ENCODE assay signal across 8 cellular contexts in the genomic region with DNA sequence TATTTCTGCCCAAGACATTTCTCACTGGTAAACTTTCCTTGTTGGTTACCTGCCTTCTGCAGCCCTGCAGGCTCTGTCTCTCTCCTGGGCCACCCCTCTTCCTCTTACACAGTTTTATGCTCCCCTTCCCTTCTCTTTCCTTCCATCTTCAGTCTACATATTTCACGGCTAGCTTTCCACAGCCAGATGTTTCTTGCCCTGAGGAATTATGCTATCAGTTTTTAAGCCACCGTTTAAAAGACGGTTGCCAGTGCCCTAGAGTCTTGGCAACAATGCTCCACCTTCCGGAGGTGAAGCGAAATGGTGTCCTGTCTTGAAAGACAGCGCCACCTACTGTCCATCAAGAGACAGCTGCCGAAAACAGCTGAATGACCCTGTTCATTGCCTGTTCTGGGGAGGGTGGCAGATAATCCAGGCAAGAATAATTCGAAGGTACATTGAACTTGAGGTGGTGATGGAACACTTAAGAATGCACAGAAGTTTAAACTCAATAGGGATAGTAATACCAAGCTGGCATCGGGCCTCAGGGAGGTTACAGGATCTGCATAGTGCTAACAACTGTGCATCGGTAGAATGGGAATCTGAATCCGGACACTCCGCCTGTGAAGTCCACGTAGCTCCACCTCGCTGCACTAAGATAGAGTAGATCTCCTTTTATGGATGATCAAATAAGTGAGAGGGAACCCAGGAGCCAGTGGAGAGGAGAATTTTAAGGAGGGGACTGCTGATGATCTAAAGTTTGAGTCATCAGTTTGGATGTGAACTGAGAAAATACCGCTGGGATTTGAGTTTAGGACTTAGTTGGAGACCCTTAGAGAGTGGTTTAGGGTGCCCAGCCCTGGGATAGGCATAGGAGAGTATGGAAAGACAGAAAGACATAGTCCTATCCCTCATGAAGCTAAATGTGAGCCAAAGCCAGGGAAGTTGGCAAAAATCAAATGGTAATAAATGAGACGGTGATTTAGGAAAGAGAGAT. TPM values are rescaled to one million over a fixed set of nuclear protein-coding genes. Genes with fewer than 3 reads are reported as not detected.
DNase-seq lines count a peak whose midpoint lies in the region; ATAC-seq and TF ChIP-seq lines count a peak whose summit lies in the region.

No MANE protein-coding gene starts in this region.

- peak overlapping the region; percentile 60 for H2AFZ ChIP-seq in OCI-LY3 (ENCODE audit: low read depth, low read length)

- DNase-seq in HT-29 (ENCODE audit: low spot score), result peak; percentile 92
- DNase-seq in activated CD8-positive, alpha-beta memory T cell treated with anti-CD3 and anti-CD28 coated beads, Interleukin-2, amount 50 U/mL, for 24 hours (ENCODE audit: extremely low read depth), result peak; percentile 34
- peak; percentile 88 for DNase-seq in epidermal melanocyte (ENCODE audit: insufficient read length, low spot score)
- DNase-seq in mucosa of gallbladder (ENCODE audit: low spot score), result peak; percentile 76
- DNase-seq in stimulated activated CD8-positive, alpha-beta memory T cell treated with anti-CD3 and anti-CD28 coated beads, Interleukin-4, amount 100 ng/mL, for 4 hours (ENCODE audit: low read depth in 2 of 2, low spot score in 1 of 2), result peak; percentile 32 to 35

- peaks cover 15% of the 10 kb centered on the region for H3K4me1 ChIP-seq in OCI-LY3 (ENCODE audit: low read length)

- no peak overlapping the region for H3K27ac ChIP-seq in OCI-LY3 (ENCODE audit: low read length)

- H3K79me2 ChIP-seq in OCI-LY3 (ENCODE audit: low read length), result no peaks in the 10 kb centered on the region

- TF ChIP-seq CTCF in GM12873 (IDR thresholded peaks at IDR 0.05; ENCODE audit: insufficient read depth, low read depth, low read length, missing control alignments) (peak; percentile 99), OCI-LY3 (IDR thresholded peaks at IDR 0.05; ENCODE audit: low read depth, low read length) (peak; percentile 97)

- no peak overlapping the region for H3K9ac ChIP-seq in OCI-LY3 (ENCODE audit: low read length)

- ATAC-seq in GM19395 (IDR thresholded peaks at IDR 0.05; ENCODE audit: unreplicated experiment), result no peak

- H3K4me3 ChIP-seq in OCI-LY3 (ENCODE audit: low read length), result peak overlapping the region; percentile 33; the same call in 1 of the 2 replicates

- H3K4me2 ChIP-seq in OCI-LY3 (ENCODE audit: low read length), result peak overlapping the region; percentile 69

- H4K20me1 ChIP-seq in OCI-LY3 (ENCODE audit: insufficient read depth, low read length), result no peaks in the 10 kb centered on the region

- H3K36me3 ChIP-seq in OCI-LY3 (replicated peaks; ENCODE audit: low read depth, low read length), result no peaks in the 10 kb centered on the region

- H3K27me3 ChIP-seq in OCI-LY3 (ENCODE audit: low read depth, low read length), result peaks cover 24% of the 10 kb centered on the region

- H3K9me3 ChIP-seq in OCI-LY3 (ENCODE audit: insufficient read depth, low read length), result no peaks in the 10 kb centered on the region

RNA-seq across cellular contexts. Expression of a gene that starts 4.8 kb away (rescaled TPM):
- not detected in 2 replicates for total RNA-seq in HT-29 (2014; rRNA removed; shearing (Covaris generic))
- total RNA-seq in mucosa of gallbladder, result not detected

RNA-seq across cellular contexts. Expression of a gene that starts 18.3 kb away (rescaled TPM):
- 112 and 119 TPM in 2 replicates for total RNA-seq in HT-29 (2014; rRNA removed; shearing (Covaris generic))
- 3.1 TPM for total RNA-seq in mucosa of gallbladder

RNA-seq across cellular contexts. Expression of a gene that starts 29.8 kb away (rescaled TPM):
- total RNA-seq in HT-29 (2014; rRNA removed; shearing (Covaris generic)), result 1.2 and 2.1 TPM in 2 replicates
- total RNA-seq in mucosa of gallbladder, result 5.4 TPM

RNA-seq across cellular contexts. Expression of a gene that starts 32.2 kb away (rescaled TPM):
- 13.3 and 15.1 TPM in 2 replicates for total RNA-seq in HT-29 (2014; rRNA removed; shearing (Covaris generic))
- total RNA-seq in mucosa of gallbladder, result 19.6 TPM

RNA-seq across cellular contexts. Expression of a gene that starts 55.6 kb away (rescaled TPM):
- total RNA-seq in HT-29 (2014; rRNA removed; shearing (Covaris generic)), result 3.8 and 6.5 TPM in 2 replicates
- 2.5 TPM for total RNA-seq in mucosa of gallbladder

Comparison
In these comparisons a context has a peak if more than half of its experiments do, and no peak if none do; other contexts are left out.
1. DNase-seq: peak in every context shown above with its lines; median percentile 92 in HT-29; 88 in epidermal melanocyte; 76 in mucosa of gallbladder; 34 in activated CD8-positive, alpha-beta memory T cell treated with anti-CD3 and anti-CD28 coated beads, Interleukin-2, amount 50 U/mL, for 24 hours; 34 in stimulated activated CD8-positive, alpha-beta memory T cell treated with anti-CD3 and anti-CD28 coated beads, Interleukin-4, amount 100 ng/mL, for 4 hours.
2. RNA of a gene that starts 18.3 kb away (total RNA-seq): 112 to 119 TPM in HT-29; 3.1 TPM in mucosa of gallbladder (single experiment); every median in the first group is over 10 times any median in the second.